1 cellular context compared by ENCODE assay signal in the genomic region with DNA sequence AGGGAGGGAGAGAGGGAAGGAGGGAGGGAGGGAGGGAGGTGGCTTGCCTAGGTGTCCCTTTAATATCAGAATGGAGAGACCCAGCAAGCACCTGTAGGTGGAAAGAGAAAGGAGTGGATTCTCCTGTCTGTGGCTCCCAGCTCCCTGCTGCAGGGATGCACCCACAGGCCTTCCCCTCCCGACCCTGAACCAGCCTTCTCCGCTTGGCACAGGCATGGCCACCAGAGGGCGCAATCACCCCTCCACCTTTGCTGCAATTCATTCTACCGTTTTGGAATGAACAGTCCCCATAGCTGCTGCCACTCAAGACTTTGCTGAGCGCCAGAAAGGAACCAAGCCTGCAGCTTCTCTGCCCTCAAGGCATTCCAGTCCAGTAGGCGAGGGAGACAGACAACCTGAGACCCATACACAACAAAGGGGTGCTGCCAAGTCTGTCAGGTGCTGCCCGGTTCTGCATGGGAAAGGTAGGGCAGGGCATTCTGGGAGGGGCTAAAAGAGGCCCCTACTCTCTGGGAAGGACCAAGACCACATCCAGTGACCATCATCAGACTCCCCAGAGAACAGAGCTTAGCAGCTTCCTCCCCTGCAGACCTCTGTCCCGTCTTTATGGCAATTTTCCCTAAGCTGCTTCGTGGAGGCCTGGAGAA.
TF ChIP-seq lines count a peak whose summit lies in the region.

No MANE protein-coding gene starts in this region.

TF ChIP-seq in GM12878, 131 proteins besides CTCF, POLR2A, EP300 and RAD21 (continued from another document):
- TF ChIP-seq, protein P1, sequence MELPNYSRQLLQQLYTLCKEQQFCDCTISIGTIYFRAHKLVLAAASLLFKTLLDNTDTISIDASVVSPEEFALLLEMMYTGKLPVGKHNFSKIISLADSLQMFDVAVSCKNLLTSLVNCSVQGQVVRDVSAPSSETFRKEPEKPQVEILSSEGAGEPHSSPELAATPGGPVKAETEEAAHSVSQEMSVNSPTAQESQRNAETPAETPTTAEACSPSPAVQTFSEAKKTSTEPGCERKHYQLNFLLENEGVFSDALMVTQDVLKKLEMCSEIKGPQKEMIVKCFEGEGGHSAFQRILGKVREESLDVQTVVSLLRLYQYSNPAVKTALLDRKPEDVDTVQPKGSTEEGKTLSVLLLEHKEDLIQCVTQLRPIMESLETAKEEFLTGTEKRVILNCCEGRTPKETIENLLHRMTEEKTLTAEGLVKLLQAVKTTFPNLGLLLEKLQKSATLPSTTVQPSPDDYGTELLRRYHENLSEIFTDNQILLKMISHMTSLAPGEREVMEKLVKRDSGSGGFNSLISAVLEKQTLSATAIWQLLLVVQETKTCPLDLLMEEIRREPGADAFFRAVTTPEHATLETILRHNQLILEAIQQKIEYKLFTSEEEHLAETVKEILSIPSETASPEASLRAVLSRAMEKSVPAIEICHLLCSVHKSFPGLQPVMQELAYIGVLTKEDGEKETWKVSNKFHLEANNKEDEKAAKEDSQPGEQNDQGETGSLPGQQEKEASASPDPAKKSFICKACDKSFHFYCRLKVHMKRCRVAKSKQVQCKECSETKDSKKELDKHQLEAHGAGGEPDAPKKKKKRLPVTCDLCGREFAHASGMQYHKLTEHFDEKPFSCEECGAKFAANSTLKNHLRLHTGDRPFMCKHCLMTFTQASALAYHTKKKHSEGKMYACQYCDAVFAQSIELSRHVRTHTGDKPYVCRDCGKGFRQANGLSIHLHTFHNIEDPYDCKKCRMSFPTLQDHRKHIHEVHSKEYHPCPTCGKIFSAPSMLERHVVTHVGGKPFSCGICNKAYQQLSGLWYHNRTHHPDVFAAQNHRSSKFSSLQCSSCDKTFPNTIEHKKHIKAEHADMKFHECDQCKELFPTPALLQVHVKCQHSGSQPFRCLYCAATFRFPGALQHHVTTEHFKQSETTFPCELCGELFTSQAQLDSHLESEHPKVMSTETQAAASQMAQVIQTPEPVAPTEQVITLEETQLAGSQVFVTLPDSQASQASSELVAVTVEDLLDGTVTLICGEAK (IDR thresholded peaks at IDR 0.05; ENCODE audit: borderline replicate concordance), result no peak
- TF ChIP-seq JUNB (IDR thresholded peaks at IDR 0.05) (no peak), SMC3 (IDR thresholded peaks at IDR 0.05; ENCODE audit: borderline replicate concordance, low read length) (peak; percentile 95), ZBED1 (IDR thresholded peaks at IDR 0.05; ENCODE audit: borderline replicate concordance) (no peak), ASH2L (IDR thresholded peaks at IDR 0.05; ENCODE audit: borderline replicate concordance, low read depth) (no peak), MTA2 (IDR thresholded peaks at IDR 0.05; ENCODE audit: low read depth) (no peak), SP1 (IDR thresholded peaks at IDR 0.05; ENCODE audit: low read depth, low read length) (no peak), GABPA (IDR thresholded peaks at IDR 0.05; ENCODE audit: low read depth) (no peak), IRF4 (IDR thresholded peaks at IDR 0.05; ENCODE audit: low read depth, low read length) (0 out of 2 replicates have a peak, but pooled peaks have one; percentile 30), BACH1 (IDR thresholded peaks at IDR 0.05; ENCODE audit: borderline replicate concordance) (no peak), ZNF24 (IDR thresholded peaks at IDR 0.05) (no peak), MYC (IDR thresholded peaks at IDR 0.05; ENCODE audit: insufficient read depth, insufficient read length, insufficient replicate concordance, low read length, severe bottlenecking) (no peak), RELA (IDR thresholded peaks at IDR 0.05; ENCODE audit: borderline replicate concordance, partially characterized antibody) (peak; percentile 49), TCF12 (IDR thresholded peaks at IDR 0.05; ENCODE audit: low read depth, low read length) (no peak), SMAD5 (IDR thresholded peaks at IDR 0.05; ENCODE audit: low read depth) (no peak), RFX5 (IDR thresholded peaks at IDR 0.05; ENCODE audit: low read depth, low read length) (no peak)
- TF ChIP-seq, protein P2, sequence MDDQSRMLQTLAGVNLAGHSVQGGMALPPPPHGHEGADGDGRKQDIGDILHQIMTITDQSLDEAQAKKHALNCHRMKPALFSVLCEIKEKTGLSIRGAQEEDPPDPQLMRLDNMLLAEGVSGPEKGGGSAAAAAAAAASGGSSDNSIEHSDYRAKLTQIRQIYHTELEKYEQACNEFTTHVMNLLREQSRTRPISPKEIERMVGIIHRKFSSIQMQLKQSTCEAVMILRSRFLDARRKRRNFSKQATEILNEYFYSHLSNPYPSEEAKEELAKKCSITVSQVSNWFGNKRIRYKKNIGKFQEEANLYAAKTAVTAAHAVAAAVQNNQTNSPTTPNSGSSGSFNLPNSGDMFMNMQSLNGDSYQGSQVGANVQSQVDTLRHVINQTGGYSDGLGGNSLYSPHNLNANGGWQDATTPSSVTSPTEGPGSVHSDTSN (IDR thresholded peaks at IDR 0.05; ENCODE audit: insufficient replicate concordance, low read depth, low read length), result peak; percentile 87
- TF ChIP-seq, protein P3, sequence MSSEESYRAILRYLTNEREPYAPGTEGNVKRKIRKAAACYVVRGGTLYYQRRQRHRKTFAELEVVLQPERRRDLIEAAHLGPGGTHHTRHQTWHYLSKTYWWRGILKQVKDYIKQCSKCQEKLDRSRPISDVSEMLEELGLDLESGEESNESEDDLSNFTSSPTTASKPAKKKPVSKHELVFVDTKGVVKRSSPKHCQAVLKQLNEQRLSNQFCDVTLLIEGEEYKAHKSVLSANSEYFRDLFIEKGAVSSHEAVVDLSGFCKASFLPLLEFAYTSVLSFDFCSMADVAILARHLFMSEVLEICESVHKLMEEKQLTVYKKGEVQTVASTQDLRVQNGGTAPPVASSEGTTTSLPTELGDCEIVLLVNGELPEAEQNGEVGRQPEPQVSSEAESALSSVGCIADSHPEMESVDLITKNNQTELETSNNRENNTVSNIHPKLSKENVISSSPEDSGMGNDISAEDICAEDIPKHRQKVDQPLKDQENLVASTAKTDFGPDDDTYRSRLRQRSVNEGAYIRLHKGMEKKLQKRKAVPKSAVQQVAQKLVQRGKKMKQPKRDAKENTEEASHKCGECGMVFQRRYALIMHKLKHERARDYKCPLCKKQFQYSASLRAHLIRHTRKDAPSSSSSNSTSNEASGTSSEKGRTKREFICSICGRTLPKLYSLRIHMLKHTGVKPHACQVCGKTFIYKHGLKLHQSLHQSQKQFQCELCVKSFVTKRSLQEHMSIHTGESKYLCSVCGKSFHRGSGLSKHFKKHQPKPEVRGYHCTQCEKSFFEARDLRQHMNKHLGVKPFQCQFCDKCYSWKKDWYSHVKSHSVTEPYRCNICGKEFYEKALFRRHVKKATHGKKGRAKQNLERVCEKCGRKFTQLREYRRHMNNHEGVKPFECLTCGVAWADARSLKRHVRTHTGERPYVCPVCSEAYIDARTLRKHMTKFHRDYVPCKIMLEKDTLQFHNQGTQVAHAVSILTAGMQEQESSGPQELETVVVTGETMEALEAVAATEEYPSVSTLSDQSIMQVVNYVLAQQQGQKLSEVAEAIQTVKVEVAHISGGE (CRISPR knock-in tag; IDR thresholded peaks at IDR 0.05), result no peak
- TF ChIP-seq, protein P4, sequence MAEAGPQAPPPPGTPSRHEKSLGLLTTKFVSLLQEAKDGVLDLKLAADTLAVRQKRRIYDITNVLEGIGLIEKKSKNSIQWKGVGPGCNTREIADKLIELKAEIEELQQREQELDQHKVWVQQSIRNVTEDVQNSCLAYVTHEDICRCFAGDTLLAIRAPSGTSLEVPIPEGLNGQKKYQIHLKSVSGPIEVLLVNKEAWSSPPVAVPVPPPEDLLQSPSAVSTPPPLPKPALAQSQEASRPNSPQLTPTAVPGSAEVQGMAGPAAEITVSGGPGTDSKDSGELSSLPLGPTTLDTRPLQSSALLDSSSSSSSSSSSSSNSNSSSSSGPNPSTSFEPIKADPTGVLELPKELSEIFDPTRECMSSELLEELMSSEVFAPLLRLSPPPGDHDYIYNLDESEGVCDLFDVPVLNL (IDR thresholded peaks at IDR 0.05; ENCODE audit: low read depth, low read length), result no peak
- TF ChIP-seq, protein P5, sequence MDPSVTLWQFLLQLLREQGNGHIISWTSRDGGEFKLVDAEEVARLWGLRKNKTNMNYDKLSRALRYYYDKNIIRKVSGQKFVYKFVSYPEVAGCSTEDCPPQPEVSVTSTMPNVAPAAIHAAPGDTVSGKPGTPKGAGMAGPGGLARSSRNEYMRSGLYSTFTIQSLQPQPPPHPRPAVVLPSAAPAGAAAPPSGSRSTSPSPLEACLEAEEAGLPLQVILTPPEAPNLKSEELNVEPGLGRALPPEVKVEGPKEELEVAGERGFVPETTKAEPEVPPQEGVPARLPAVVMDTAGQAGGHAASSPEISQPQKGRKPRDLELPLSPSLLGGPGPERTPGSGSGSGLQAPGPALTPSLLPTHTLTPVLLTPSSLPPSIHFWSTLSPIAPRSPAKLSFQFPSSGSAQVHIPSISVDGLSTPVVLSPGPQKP (IDR thresholded peaks at IDR 0.05; ENCODE audit: low read depth, low read length), result no peak
- TF ChIP-seq, protein P6, sequence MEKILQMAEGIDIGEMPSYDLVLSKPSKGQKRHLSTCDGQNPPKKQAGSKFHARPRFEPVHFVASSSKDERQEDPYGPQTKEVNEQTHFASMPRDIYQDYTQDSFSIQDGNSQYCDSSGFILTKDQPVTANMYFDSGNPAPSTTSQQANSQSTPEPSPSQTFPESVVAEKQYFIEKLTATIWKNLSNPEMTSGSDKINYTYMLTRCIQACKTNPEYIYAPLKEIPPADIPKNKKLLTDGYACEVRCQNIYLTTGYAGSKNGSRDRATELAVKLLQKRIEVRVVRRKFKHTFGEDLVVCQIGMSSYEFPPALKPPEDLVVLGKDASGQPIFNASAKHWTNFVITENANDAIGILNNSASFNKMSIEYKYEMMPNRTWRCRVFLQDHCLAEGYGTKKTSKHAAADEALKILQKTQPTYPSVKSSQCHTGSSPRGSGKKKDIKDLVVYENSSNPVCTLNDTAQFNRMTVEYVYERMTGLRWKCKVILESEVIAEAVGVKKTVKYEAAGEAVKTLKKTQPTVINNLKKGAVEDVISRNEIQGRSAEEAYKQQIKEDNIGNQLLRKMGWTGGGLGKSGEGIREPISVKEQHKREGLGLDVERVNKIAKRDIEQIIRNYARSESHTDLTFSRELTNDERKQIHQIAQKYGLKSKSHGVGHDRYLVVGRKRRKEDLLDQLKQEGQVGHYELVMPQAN (conservative IDR thresholded peaks at IDR 0.05), result no peak
- TF ChIP-seq, protein P7, sequence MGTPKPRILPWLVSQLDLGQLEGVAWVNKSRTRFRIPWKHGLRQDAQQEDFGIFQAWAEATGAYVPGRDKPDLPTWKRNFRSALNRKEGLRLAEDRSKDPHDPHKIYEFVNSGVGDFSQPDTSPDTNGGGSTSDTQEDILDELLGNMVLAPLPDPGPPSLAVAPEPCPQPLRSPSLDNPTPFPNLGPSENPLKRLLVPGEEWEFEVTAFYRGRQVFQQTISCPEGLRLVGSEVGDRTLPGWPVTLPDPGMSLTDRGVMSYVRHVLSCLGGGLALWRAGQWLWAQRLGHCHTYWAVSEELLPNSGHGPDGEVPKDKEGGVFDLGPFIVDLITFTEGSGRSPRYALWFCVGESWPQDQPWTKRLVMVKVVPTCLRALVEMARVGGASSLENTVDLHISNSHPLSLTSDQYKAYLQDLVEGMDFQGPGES (IDR thresholded peaks at IDR 0.05), result no peak
- TF ChIP-seq, protein P8, sequence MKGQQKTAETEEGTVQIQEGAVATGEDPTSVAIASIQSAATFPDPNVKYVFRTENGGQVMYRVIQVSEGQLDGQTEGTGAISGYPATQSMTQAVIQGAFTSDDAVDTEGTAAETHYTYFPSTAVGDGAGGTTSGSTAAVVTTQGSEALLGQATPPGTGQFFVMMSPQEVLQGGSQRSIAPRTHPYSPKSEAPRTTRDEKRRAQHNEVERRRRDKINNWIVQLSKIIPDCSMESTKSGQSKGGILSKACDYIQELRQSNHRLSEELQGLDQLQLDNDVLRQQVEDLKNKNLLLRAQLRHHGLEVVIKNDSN (IDR thresholded peaks at IDR 0.05; ENCODE audit: borderline replicate concordance, extremely low read length, insufficient read depth, low read depth, low read length), result no peak
- TF ChIP-seq, protein P9, sequence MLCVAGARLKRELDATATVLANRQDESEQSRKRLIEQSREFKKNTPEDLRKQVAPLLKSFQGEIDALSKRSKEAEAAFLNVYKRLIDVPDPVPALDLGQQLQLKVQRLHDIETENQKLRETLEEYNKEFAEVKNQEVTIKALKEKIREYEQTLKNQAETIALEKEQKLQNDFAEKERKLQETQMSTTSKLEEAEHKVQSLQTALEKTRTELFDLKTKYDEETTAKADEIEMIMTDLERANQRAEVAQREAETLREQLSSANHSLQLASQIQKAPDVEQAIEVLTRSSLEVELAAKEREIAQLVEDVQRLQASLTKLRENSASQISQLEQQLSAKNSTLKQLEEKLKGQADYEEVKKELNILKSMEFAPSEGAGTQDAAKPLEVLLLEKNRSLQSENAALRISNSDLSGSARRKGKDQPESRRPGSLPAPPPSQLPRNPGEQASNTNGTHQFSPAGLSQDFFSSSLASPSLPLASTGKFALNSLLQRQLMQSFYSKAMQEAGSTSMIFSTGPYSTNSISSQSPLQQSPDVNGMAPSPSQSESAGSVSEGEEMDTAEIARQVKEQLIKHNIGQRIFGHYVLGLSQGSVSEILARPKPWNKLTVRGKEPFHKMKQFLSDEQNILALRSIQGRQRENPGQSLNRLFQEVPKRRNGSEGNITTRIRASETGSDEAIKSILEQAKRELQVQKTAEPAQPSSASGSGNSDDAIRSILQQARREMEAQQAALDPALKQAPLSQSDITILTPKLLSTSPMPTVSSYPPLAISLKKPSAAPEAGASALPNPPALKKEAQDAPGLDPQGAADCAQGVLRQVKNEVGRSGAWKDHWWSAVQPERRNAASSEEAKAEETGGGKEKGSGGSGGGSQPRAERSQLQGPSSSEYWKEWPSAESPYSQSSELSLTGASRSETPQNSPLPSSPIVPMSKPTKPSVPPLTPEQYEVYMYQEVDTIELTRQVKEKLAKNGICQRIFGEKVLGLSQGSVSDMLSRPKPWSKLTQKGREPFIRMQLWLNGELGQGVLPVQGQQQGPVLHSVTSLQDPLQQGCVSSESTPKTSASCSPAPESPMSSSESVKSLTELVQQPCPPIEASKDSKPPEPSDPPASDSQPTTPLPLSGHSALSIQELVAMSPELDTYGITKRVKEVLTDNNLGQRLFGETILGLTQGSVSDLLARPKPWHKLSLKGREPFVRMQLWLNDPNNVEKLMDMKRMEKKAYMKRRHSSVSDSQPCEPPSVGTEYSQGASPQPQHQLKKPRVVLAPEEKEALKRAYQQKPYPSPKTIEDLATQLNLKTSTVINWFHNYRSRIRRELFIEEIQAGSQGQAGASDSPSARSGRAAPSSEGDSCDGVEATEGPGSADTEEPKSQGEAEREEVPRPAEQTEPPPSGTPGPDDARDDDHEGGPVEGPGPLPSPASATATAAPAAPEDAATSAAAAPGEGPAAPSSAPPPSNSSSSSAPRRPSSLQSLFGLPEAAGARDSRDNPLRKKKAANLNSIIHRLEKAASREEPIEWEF (IDR thresholded peaks at IDR 0.05; ENCODE audit: insufficient replicate concordance, low read depth, low read length), result no peak
